ENCODE assay signal across 10 cellular contexts in the genomic region with DNA sequence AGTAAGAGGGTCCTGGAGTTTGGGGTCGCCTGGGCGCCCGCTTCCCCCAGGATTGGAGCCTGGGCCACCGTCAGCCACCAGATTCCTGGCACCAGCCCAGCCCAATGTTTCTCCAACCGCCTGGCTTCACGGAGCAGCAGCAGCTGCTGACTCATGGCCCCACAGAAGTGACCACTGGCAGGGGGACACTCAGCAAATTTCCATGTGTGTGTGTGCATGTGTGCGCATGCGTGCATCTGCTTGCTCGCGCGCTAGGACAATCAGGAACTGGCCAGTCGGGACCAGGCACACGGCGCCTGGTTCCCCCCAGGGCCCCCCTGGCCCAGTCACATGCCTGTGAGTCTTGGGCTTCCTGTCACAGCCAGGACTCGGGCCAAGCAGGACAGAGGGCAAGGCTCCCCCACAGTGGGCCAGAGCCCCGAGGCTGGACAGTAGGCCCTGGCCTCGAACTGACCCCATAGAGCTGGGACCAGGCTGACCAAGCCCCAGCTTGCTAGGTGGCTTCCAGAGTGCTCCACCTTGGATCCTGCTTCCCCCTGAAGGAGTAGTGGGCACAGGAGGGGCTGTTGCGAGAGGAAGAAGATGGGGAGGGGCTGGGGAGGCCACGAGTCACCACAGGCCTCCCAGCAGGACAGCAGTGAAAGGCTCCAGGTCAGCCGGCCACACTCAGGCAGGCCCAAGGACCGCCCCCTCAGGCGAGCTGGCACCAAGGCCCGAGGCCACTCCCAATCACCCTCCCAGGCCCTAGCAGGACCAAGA. TPM values are rescaled to one million over a fixed set of nuclear protein-coding genes. Genes with fewer than 3 reads are reported as not detected.
DNase-seq lines count a peak whose midpoint lies in the region; ATAC-seq and TF ChIP-seq lines count a peak whose summit lies in the region.
"Had no signal": no experiment of that assay in that cellular context is flagged by ENCODE, and none has a peak within 500 bp of the region (broad histone marks: within the 10 kb centered on the region; RNA-seq: fewer than 3 reads in every experiment).

No MANE protein-coding gene starts in this region.

- H3K27me3 ChIP-seq in brain microvascular endothelial cell (replicated peaks) (no peaks in the 10 kb centered on the region), skeletal muscle satellite cell (ENCODE audit: control insufficient read depth, insufficient read depth, low read length) (no peaks in the 10 kb centered on the region)

- H3K4me3 ChIP-seq in brain microvascular endothelial cell (ENCODE audit: low read depth, low read length) (no peak overlapping the region), skeletal muscle satellite cell (ENCODE audit: low read length) (peak overlapping the region; percentile 47)

- DNase-seq in GM04504 (ENCODE audit: low read depth), result peak; percentile 72
- peak; percentile 67 for DNase-seq in brain microvascular endothelial cell
- DNase-seq in iris pigment epithelial cell (ENCODE audit: low read depth), result peak; percentile 38
- no peak for DNase-seq in mesenteric fat pad (ENCODE audit: low spot score)
- no peak for DNase-seq in NCI-H774 (lab: John Stamatoyannopoulos, UW)
- DNase-seq in NCI-H82 treated with DMSO at 0.1 percent for 48 hours (lab: John Stamatoyannopoulos, UW; ENCODE audit: unreplicated experiment), result no peak
- DNase-seq: activated CD4-positive, alpha-beta T cell treated with anti-CD3 and anti-CD28 coated beads for 4 hours; Karpas-422 had no signal

- H3K9ac ChIP-seq in skeletal muscle satellite cell (ENCODE audit: low read depth, low read length), result peak overlapping the region; percentile 74

- peak overlapping the region; percentile 34 for H3K27ac ChIP-seq in brain microvascular endothelial cell

- TF ChIP-seq CTCF in brain microvascular endothelial cell (IDR thresholded peaks at IDR 0.05; ENCODE audit: low read depth, low read length, missing control alignments), result no peak

- in situ Hi-C loops in brain microvascular endothelial cell (cut with HindIII; ENCODE audit: low pct_ligation_motif_present, low sequenced_read_pairs), result no loop called here

- ATAC-seq in HG03280 (IDR thresholded peaks at IDR 0.05; ENCODE audit: unreplicated experiment), result no peak

- no peaks in the 10 kb centered on the region for H3K9me3 ChIP-seq in skeletal muscle satellite cell (replicated peaks; ENCODE audit: low read length)

- peak overlapping the region; percentile 96 for H3K4me2 ChIP-seq in skeletal muscle satellite cell (ENCODE audit: low read length)

- H3K4me1 ChIP-seq in skeletal muscle satellite cell (ENCODE audit: control insufficient read depth, insufficient read depth, low read length), result peaks cover 49% of the 10 kb centered on the region

- H3K36me3 ChIP-seq in brain microvascular endothelial cell (replicated peaks) (peaks cover 14% of the 10 kb centered on the region), skeletal muscle satellite cell (ENCODE audit: insufficient read depth, low read length) (peaks cover 45% of the 10 kb centered on the region)

RNA-seq across cellular contexts. Expression of gene CTSD, which starts 3.2 kb away (rescaled TPM):
- total RNA-seq in skeletal muscle satellite cell (2012; rRNA removed), result 96.6 and 121 TPM in 2 replicates
- 940 TPM for total RNA-seq in mesenteric fat pad

RNA-seq across cellular contexts. Expression of gene IFITM10, which starts 10.1 kb away (rescaled TPM):
- 2.4 and 8.4 TPM in 2 replicates for total RNA-seq in skeletal muscle satellite cell (2012; rRNA removed)
- total RNA-seq in mesenteric fat pad, result 1.5 TPM

Comparison
In these comparisons a context has a peak if more than half of its experiments do, and no peak if none do; other contexts are left out.
1. DNase-seq: peak in GM04504 (single experiment), brain microvascular endothelial cell (single experiment) and iris pigment epithelial cell (single experiment); none in mesenteric fat pad (single experiment), NCI-H774 (single experiment) and NCI-H82 treated with DMSO at 0.1 percent for 48 hours (single experiment).